ENCODE assay signal across 9 cellular contexts in the genomic region with DNA sequence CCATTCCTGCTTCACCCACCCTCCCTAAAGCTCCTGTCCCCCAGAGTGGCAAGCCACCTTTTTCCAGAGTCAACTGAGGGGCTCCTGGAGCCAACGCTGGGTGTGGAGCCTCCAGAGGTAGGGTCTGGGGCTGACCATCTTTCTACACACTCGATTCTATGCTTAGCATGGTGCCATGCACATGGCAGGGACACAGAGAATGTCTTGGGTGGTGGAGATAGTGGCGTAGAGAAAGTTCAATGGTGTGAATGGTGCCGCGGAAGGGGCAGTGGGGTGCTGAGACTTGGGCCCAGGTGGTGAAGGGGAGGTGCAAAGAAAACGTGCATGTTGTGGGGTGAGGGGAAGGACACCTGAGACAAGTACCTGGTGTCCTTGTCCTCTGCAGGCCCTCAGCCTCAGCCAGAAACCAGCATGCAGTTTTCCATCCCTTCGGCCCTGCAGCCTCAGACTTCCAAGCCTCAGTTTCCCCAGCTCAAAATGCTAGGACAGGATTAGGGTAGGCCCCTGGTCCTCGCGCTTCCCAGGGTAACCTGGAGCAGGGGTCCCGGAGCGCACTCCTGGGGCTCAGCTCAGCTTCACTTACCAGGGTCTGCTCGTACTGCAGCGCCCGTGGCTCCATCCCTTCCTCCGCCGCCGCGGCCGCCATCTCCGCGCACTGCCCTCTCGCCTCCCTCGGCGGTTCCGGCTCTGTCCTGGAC. TPM values are rescaled to one million over a fixed set of nuclear protein-coding genes. Genes with fewer than 3 reads are reported as not detected.
A peak's percentile ranks its signal among the peaks of the same experiment; 100 is the strongest.
DNase-seq lines count a peak whose midpoint lies in the region; ATAC-seq and TF ChIP-seq lines count a peak whose summit lies in the region.
"Had no signal": no experiment of that assay in that cellular context is flagged by ENCODE, and none has a peak within 500 bp of the region (broad histone marks: within the 10 kb centered on the region; RNA-seq: fewer than 3 reads in every experiment).

No MANE protein-coding gene starts in this region.

- ATAC-seq in GM23338 = no peak
- ATAC-seq in activated B cell treated with CpG ODN at 0.5 μM for 24 hours (ENCODE audit: low read depth) = no peak
- ATAC-seq in stimulated activated memory B cell treated with anti-CD40 and anti-IgM and Interleukin-4, amounts not matched to agents 10 μg/mL and 1 μg/mL and 100 μg/mL, for 72 hours = no peak
- no peak for ATAC-seq in activated CD4-positive, CD25-positive, alpha-beta regulatory T cell treated with anti-CD3 and anti-CD28 coated beads, Interleukin-2, amount 50 U/mL, for 24 hours

- 0 out of 2 replicates have a peak overlapping the region, but pooled peaks have one; percentile 23 for H2AFZ ChIP-seq in GM23338

- no peaks in the 10 kb centered on the region for H3K9me3 ChIP-seq in BLaER1 treated with 17β-estradiol and CSF1 and Interleukin-3, amounts not matched to agents 10 nM and 100 nM (replicated peaks in 1 of 11)
- no peaks in the 10 kb centered on the region for H3K9me3 ChIP-seq in iPS DF 6.9 (ENCODE audit: control insufficient read depth, insufficient read depth, low read length)

- peaks cover 29% of the 10 kb centered on the region for H3K36me3 Mint-ChIP-seq in GM23338 (ENCODE audit: low read depth)
- H3K36me3 Mint-ChIP-seq in activated B cell treated with CpG ODN at 0.5 μM for 24 hours (ENCODE audit: low read depth) = peaks cover 16% of the 10 kb centered on the region
- H3K36me3 Mint-ChIP-seq in stimulated activated memory B cell treated with anti-CD40 and anti-IgM and Interleukin-4, amounts not matched to agents 10 μg/mL and 1 μg/mL and 100 μg/mL, for 72 hours = peaks cover 8% of the 10 kb centered on the region

- peaks cover 3% of the 10 kb centered on the region; the same call in 1 of the 2 replicates for H3F3A ChIP-seq in GM23338 (replicated peaks; ENCODE audit: low read depth)

- H3K36me3 ChIP-seq in BLaER1 treated with 17β-estradiol and CSF1 and Interleukin-3, amounts not matched to agents 10 nM and 100 nM = peaks cover 14 to 45% (median 32%) of the 10 kb centered on the region in 11 experiments
- peaks cover 9% of the 10 kb centered on the region for H3K36me3 ChIP-seq in GM23338 (ENCODE audit: insufficient read depth)
- H3K36me3 ChIP-seq in iPS DF 6.9 (ENCODE audit: control insufficient read depth, insufficient read depth, low read length) = peaks cover 15% of the 10 kb centered on the region

- H3K27ac Mint-ChIP-seq in GM23338 (no peak overlapping the region), activated B cell treated with CpG ODN at 0.5 μM for 24 hours (peak overlapping the region; percentile 19)
- H3K27ac Mint-ChIP-seq in stimulated activated memory B cell treated with anti-CD40 and anti-IgM and Interleukin-4, amounts not matched to agents 10 μg/mL and 1 μg/mL and 100 μg/mL, for 72 hours = no peak overlapping the region

- CTCF ChIA-PET in activated B cell treated with CpG ODN at 0.5 μM for 24 hours (lab: Charles Lee) = interaction anchor here (1.1 to 1.4 kb wide), 3 partner anchors 10 to 153 kb away, joined by 3 to 4 read pairs (median 3); a partner anchor contains a TSS

- peaks cover 0 to 25% (median 12%) of the 10 kb centered on the region in 11 experiments; a peak in 13 of 22 replicates for H4K20me1 ChIP-seq in BLaER1 treated with 17β-estradiol and CSF1 and Interleukin-3, amounts not matched to agents 10 nM and 100 nM
- peaks cover 3% of the 10 kb centered on the region; the same call in 1 of the 2 replicates for H4K20me1 ChIP-seq in GM23338 (replicated peaks; ENCODE audit: insufficient read depth)

- H3K27ac ChIP-seq in BLaER1 treated with 17β-estradiol and CSF1 and Interleukin-3, amounts not matched to agents 10 nM and 100 nM = peak overlapping the region; percentile 84 to 93 (median 90); a peak in 21 of 22 replicates
- H3K27ac ChIP-seq in GM23338 (ENCODE audit: low read depth) (no peak overlapping the region), iPS DF 6.9 (ENCODE audit: low read length) (no peak overlapping the region)

- peak overlapping the region; percentile 72 to 91 (median 84) for H3K4me3 ChIP-seq in BLaER1 treated with 17β-estradiol and CSF1 and Interleukin-3, amounts not matched to agents 10 nM and 100 nM
- H3K4me3 ChIP-seq in GM23338 (peak overlapping the region; percentile 82), iPS DF 6.9 (ENCODE audit: low read length) (peak overlapping the region; percentile 68; the same call in 1 of the 2 replicates)

- no peaks in the 10 kb centered on the region for H3K27me3 ChIP-seq in BLaER1 treated with 17β-estradiol and CSF1 and Interleukin-3, amounts not matched to agents 10 nM and 100 nM
- H3K27me3 ChIP-seq in GM23338 (ENCODE audit: insufficient read depth) (peaks cover 14% of the 10 kb centered on the region), iPS DF 6.9 (ENCODE audit: control insufficient read depth, insufficient read depth, low read length) (no peaks in the 10 kb centered on the region)

- peak overlapping the region; percentile 81 for H3K4me3 Mint-ChIP-seq in GM23338
- peak overlapping the region; percentile 72 for H3K4me3 Mint-ChIP-seq in activated B cell treated with CpG ODN at 0.5 μM for 24 hours
- peak overlapping the region; percentile 79 for H3K4me3 Mint-ChIP-seq in stimulated activated memory B cell treated with anti-CD40 and anti-IgM and Interleukin-4, amounts not matched to agents 10 μg/mL and 1 μg/mL and 100 μg/mL, for 72 hours

- peaks cover 25% of the 10 kb centered on the region for H3K4me1 Mint-ChIP-seq in GM23338
- peaks cover 25% of the 10 kb centered on the region for H3K4me1 Mint-ChIP-seq in activated B cell treated with CpG ODN at 0.5 μM for 24 hours
- peaks cover 43% of the 10 kb centered on the region for H3K4me1 Mint-ChIP-seq in stimulated activated memory B cell treated with anti-CD40 and anti-IgM and Interleukin-4, amounts not matched to agents 10 μg/mL and 1 μg/mL and 100 μg/mL, for 72 hours

- POLR2A ChIA-PET in activated B cell treated with CpG ODN at 0.5 μM for 24 hours (lab: Charles Lee) = interaction anchor here (0.5 to 0.8 kb wide), 3 partner anchors 23 to 451 kb away, joined by 3 to 4 read pairs (median 3); a partner anchor contains a TSS

- H3K9ac ChIP-seq in BLaER1 treated with 17β-estradiol and CSF1 and Interleukin-3, amounts not matched to agents 10 nM and 100 nM = peak overlapping the region; percentile 80 to 93 (median 90)

- H3K27me3 Mint-ChIP-seq in GM23338 (ENCODE audit: insufficient read depth, low read depth, poor library complexity) (peaks cover 22% of the 10 kb centered on the region), activated B cell treated with CpG ODN at 0.5 μM for 24 hours (no peaks in the 10 kb centered on the region)
- H3K27me3 Mint-ChIP-seq in stimulated activated memory B cell treated with anti-CD40 and anti-IgM and Interleukin-4, amounts not matched to agents 10 μg/mL and 1 μg/mL and 100 μg/mL, for 72 hours = no peaks in the 10 kb centered on the region

- WGBS in iPS DF 6.9 (ENCODE audit: insufficient coverage, insufficient read length) = no CpG with 5 or more reads among the region's 25 CpGs

- peak overlapping the region; percentile 89 to 100 (median 98) for H3K4me2 ChIP-seq in BLaER1 treated with 17β-estradiol and CSF1 and Interleukin-3, amounts not matched to agents 10 nM and 100 nM
- H3K4me2 ChIP-seq in GM23338 = peak overlapping the region; percentile 96

- TF ChIP-seq CTCF in GM23338 (conservative IDR thresholded peaks at IDR 0.05; ENCODE audit: low read depth in 2 of 2) (no peak), activated B cell treated with CpG ODN at 0.5 μM for 24 hours (IDR thresholded peaks at IDR 0.05) (no peak)

- intact Hi-C loops in activated B cell treated with CpG ODN at 0.5 μM for 24 hours (cut with micrococcal nuclease) = loop anchor here (5.0 kb wide), 4 partner anchors 351 to 724 kb away; a partner anchor contains a TSS
- intact Hi-C loops in head of caudate nucleus (cut with DNase I) = no loop called here

- H3K9me3 Mint-ChIP-seq in GM23338 (peaks cover 2% of the 10 kb centered on the region; the same call in 1 of the 3 replicates), activated B cell treated with CpG ODN at 0.5 μM for 24 hours (no peaks in the 10 kb centered on the region)
- H3K9me3 Mint-ChIP-seq in stimulated activated memory B cell treated with anti-CD40 and anti-IgM and Interleukin-4, amounts not matched to agents 10 μg/mL and 1 μg/mL and 100 μg/mL, for 72 hours = no peaks in the 10 kb centered on the region

- DNase-seq in GM23338 (ENCODE audit: low spot score) (no peak), activated B cell treated with CpG ODN at 0.5 μM for 24 hours (no peak), iPS DF 6.9 (ENCODE audit: low read depth, low spot score) (no peak), COLO668 (lab: John Stamatoyannopoulos, UW; ENCODE audit: unreplicated experiment) (no peak), head of caudate nucleus (no peak)

- peaks cover 21% of the 10 kb centered on the region for H3K79me2 ChIP-seq in GM23338 (replicated peaks; ENCODE audit: insufficient read depth)

- H3K4me1 ChIP-seq in BLaER1 treated with 17β-estradiol and CSF1 and Interleukin-3, amounts not matched to agents 10 nM and 100 nM = peaks cover 31 to 35% (median 33%) of the 10 kb centered on the region in 10 experiments
- H3K4me1 ChIP-seq in GM23338 (ENCODE audit: insufficient read depth) (peaks cover 19% of the 10 kb centered on the region), iPS DF 6.9 (ENCODE audit: control insufficient read depth, insufficient read depth, low read length) (peaks cover 7% of the 10 kb centered on the region; the same call in 1 of the 2 replicates)

- no peaks in the 10 kb centered on the region for H3K9me2 ChIP-seq in GM23338 (ENCODE audit: insufficient read depth)

TF ChIP-seq in GM23338, 12 proteins besides CTCF, POLR2A, EP300 and RAD21 (continues in another document):
- TF ChIP-seq JUNB (IDR thresholded peaks at IDR 0.05; ENCODE audit: unreplicated experiment) = no peak
- TF ChIP-seq NANOG (IDR thresholded peaks at IDR 0.05; ENCODE audit: borderline replicate concordance) = no peak
- no peak for TF ChIP-seq POLR2AphosphoS5 (IDR thresholded peaks at IDR 0.05; ENCODE audit: low read depth)
- no peak for TF ChIP-seq STAT1 (IDR thresholded peaks at IDR 0.05; ENCODE audit: unreplicated experiment)

RNA-seq across cellular contexts. Expression of a gene that starts 0.4 kb away (rescaled TPM):
- 9.2 and 10.7 TPM in 2 replicates for total RNA-seq in GM23338 (2014; rRNA removed; shearing (Covaris generic))
- polyA plus RNA-seq in GM23338 (2016; fragmentation: Nextera tagmentation; extraction: Ambion mirVana) = 5.4 and 7.0 TPM in 2 replicates
- 3.4 and 3.5 TPM in 2 replicates for total RNA-seq in activated B cell treated with CpG ODN at 0.5 μM for 24 hours

RNA-seq across cellular contexts. Expression of a gene that starts 0.5 kb away (rescaled TPM):
- total RNA-seq in GM23338 (2014; rRNA removed; shearing (Covaris generic)) = 182 and 199 TPM in 2 replicates
- 190 and 205 TPM in 2 replicates for polyA plus RNA-seq in GM23338 (2016; fragmentation: Nextera tagmentation; extraction: Ambion mirVana)
- total RNA-seq in activated B cell treated with CpG ODN at 0.5 μM for 24 hours = 49.3 and 60.5 TPM in 2 replicates

RNA-seq across cellular contexts. Expression of a gene that starts 17.0 kb away (rescaled TPM):
- total RNA-seq in GM23338 (2014; rRNA removed; shearing (Covaris generic)) = 0.14 and 0.97 TPM in 2 replicates
- polyA plus RNA-seq in GM23338 (2016; fragmentation: Nextera tagmentation; extraction: Ambion mirVana) = 0.47 and 1.9 TPM in 2 replicates
- total RNA-seq in activated B cell treated with CpG ODN at 0.5 μM for 24 hours = not detected in 2 replicates
- total RNA-seq: myocyte had no signal

RNA-seq across cellular contexts. Expression of a gene that starts 18.9 kb away (rescaled TPM):
- total RNA-seq in GM23338 (2014; rRNA removed; shearing (Covaris generic)) = 0.66 and 1.1 TPM in 2 replicates
- polyA plus RNA-seq in GM23338 (2016; fragmentation: Nextera tagmentation; extraction: Ambion mirVana) = 0.23 and 0.34 TPM in 2 replicates
- total RNA-seq in activated B cell treated with CpG ODN at 0.5 μM for 24 hours = not detected in 2 replicates

RNA-seq across cellular contexts. Expression of a gene that starts 23.6 kb away (rescaled TPM):
- 14.8 and 31.8 TPM in 2 replicates for total RNA-seq in GM23338 (2014; rRNA removed; shearing (Covaris generic))
- 6.7 and 9.6 TPM in 2 replicates for polyA plus RNA-seq in GM23338 (2016; fragmentation: Nextera tagmentation; extraction: Ambion mirVana)
- total RNA-seq in activated B cell treated with CpG ODN at 0.5 μM for 24 hours = 4.5 and 5.3 TPM in 2 replicates

Comparison
In these comparisons a context has a peak if more than half of its experiments do, and no peak if none do; other contexts are left out.
1. H3K27ac ChIP-seq: peak in BLaER1 treated with 17β-estradiol and CSF1 and Interleukin-3, amounts not matched to agents 10 nM and 100 nM (11 of 11); none in GM23338 (single experiment) and iPS DF 6.9 (single experiment).
2. Peak in every context shown above with its lines, with median percentiles within 50 percentile points of each other: H3K4me3 ChIP-seq and H3K4me3 Mint-ChIP-seq.